Comparison of ENCODE assay signal across 9 cellular contexts in genomic region chr1:230598745-230599144, GRCh38.
"Had no signal": no experiment of that assay in that cellular context is flagged by ENCODE, and none has a peak within 500 bp of the region (broad histone marks: within the 10 kb centered on the region; RNA-seq: fewer than 3 reads in every experiment).

No MANE protein-coding gene starts in this region.

- H3K9me3 ChIP-seq: HAP-1 had no signal

- H3K27ac ChIP-seq: GM23248 had no signal

- H3K4me3 ChIP-seq: GM23248, GM23338, HAP-1 had no signal

- H3K27ac Mint-ChIP-seq: GM23338, H9, HFFc6 had no signal

- H3K4me3 Mint-ChIP-seq: GM23338, H9, HFFc6 had no signal

- ATAC-seq: GM23338, HCT116 had no signal

- H3K36me3 ChIP-seq: HAP-1 had no signal

- H3K9me3 Mint-ChIP-seq: GM23338 had no signal

- DNase-seq: GM23248, GOT3, H7, H9, HCEC 1CT, HFFc6 had no signal

- H3K9ac ChIP-seq: GM23248 had no signal

- H3K4me1 ChIP-seq: HAP-1 had no signal
